ENCODE assay signal across 22 cellular contexts in genomic region chr4:145496292-145496691, GRCh38.
"Had no signal": no experiment of that assay in that cellular context is flagged by ENCODE, and none has a peak within 500 bp of the region (broad histone marks: within the 10 kb centered on the region; RNA-seq: fewer than 3 reads in every experiment).

No MANE protein-coding gene starts in this region.

- H3K27me3 ChIP-seq: gastrocnemius medialis, ovary, sigmoid colon, stomach, thyroid gland, vagina had no signal

- H3K9me3 ChIP-seq: gastrocnemius medialis, lower lobe of right lung, ovary, psoas muscle, sigmoid colon, stomach, thyroid gland, vagina had no signal

- DNase-seq: effector memory CD8-positive, alpha-beta T cell; erythroblast; foreskin fibroblast; gastrocnemius medialis; head of caudate nucleus; left ventricle myocardium superior; lower lobe of right lung; natural killer cell; occipital lobe; ovary; posterior cingulate gyrus; psoas muscle; right cardiac atrium; sigmoid colon; stimulated activated CD4-positive, alpha-beta T cell treated with anti-CD3 and anti-CD28 coated beads, Interleukin-2, amount 100 ng/mL, for 24 hours; stimulated activated CD4-positive, alpha-beta T cell treated with anti-CD3 and anti-CD28 coated beads, Interleukin-4, amount 100 ng/mL, for 24 hours; stimulated activated naive CD4-positive, alpha-beta T cell treated with Interleukin-2 at 50 U/mL for 16 hours; stomach; thyroid gland; trophoblast cell had no signal

- H3K36me3 ChIP-seq: gastrocnemius medialis, lower lobe of right lung, ovary, sigmoid colon, stomach, thyroid gland, vagina had no signal

- ATAC-seq: effector memory CD8-positive, alpha-beta T cell; gastrocnemius medialis; left ventricle myocardium superior; lower lobe of right lung; natural killer cell; psoas muscle; right cardiac atrium; stimulated activated effector memory CD8-positive, alpha-beta T cell treated with anti-CD3 and anti-CD28 coated beads, Interleukin-12 subunit alpha, Interleukin-12 subunit beta, amount 100 ng/mL, for 72 hours had no signal

- H3K4me3 ChIP-seq: gastrocnemius medialis, lower lobe of right lung, ovary, sigmoid colon, stomach, thyroid gland, vagina had no signal

- H3K27ac ChIP-seq: lower lobe of right lung, ovary, psoas muscle, sigmoid colon, stomach, vagina had no signal
